Comparison of ENCODE assay signal across 11 cellular contexts in genomic region chr7:47724335-47724982, GRCh38.
DNase-seq lines count a peak whose midpoint lies in the region; ATAC-seq lines count a peak whose summit lies in the region.
"Had no signal": no experiment of that assay in that cellular context is flagged by ENCODE, and none has a peak within 500 bp of the region (broad histone marks: within the 10 kb centered on the region; RNA-seq: fewer than 3 reads in every experiment).

No MANE protein-coding gene starts in this region.

- H3K27me3 Mint-ChIP-seq in activated T-helper 1 cell treated with anti-CD3 and anti-CD28 coated beads, Interleukin-12 subunit alpha, Interleukin-12 subunit beta, Interleukin-2, Interleukin-4 antibody, amounts not matched to agents 30 ng/mL and 10 ng/mL and 1 ng/mL, durations not matched to agents 14 hours and 24 hours and 36 hours (ENCODE audit: insufficient read depth) = peaks cover 2% of the 10 kb centered on the region

- H3K9me3 Mint-ChIP-seq in activated T-helper 1 cell treated with anti-CD3 and anti-CD28 coated beads, Interleukin-12 subunit alpha, Interleukin-12 subunit beta, Interleukin-2, Interleukin-4 antibody, amounts not matched to agents 30 ng/mL and 10 ng/mL and 1 ng/mL, durations not matched to agents 14 hours and 24 hours and 36 hours = no peaks in the 10 kb centered on the region

- no peak overlapping the region for H3K4me3 Mint-ChIP-seq in activated T-helper 1 cell treated with anti-CD3 and anti-CD28 coated beads, Interleukin-12 subunit alpha, Interleukin-12 subunit beta, Interleukin-2, Interleukin-4 antibody, amounts not matched to agents 30 ng/mL and 10 ng/mL and 1 ng/mL, durations not matched to agents 14 hours and 24 hours and 36 hours

- DNase-seq in AG20443 (ENCODE audit: low spot score) = peak; percentile 73
- peak; percentile 47 for DNase-seq in HS-5 (ENCODE audit: low read depth)
- DNase-seq in amniotic epithelial cell (ENCODE audit: low read depth) = peak; percentile 62
- DNase-seq in left lobe of liver (ENCODE audit: low spot score) = peak; percentile 27
- DNase-seq in activated T-helper 1 cell treated with anti-CD3 and anti-CD28 coated beads, Interleukin-12 subunit alpha, Interleukin-12 subunit beta, Interleukin-2, Interleukin-4 antibody, amounts not matched to agents 30 ng/mL and 10 ng/mL and 1 ng/mL, durations not matched to agents 14 hours and 24 hours and 36 hours (ENCODE audit: low spot score) = no peak
- no peak for DNase-seq in stimulated activated CD4-positive, alpha-beta T cell treated with anti-CD3 and anti-CD28 coated beads, Interleukin-2, amount 100 ng/mL, for 24 hours
- DNase-seq in NCI-H526 (lab: John Stamatoyannopoulos, UW) = no peak
- no peak for DNase-seq in posterior vena cava (ENCODE audit: low spot score)
- DNase-seq: cortex of kidney, lower lobe of right lung, WERI-Rb-1 had no signal

- intact Hi-C loops in activated T-helper 1 cell treated with anti-CD3 and anti-CD28 coated beads, Interleukin-12 subunit alpha, Interleukin-12 subunit beta, Interleukin-2, Interleukin-4 antibody, amounts not matched to agents 30 ng/mL and 10 ng/mL and 1 ng/mL, durations not matched to agents 14 hours and 24 hours and 36 hours (cut with micrococcal nuclease) = no loop called here
- intact Hi-C loops in posterior vena cava (cut with DNase I) = no loop called here

- H3K36me3 Mint-ChIP-seq in activated T-helper 1 cell treated with anti-CD3 and anti-CD28 coated beads, Interleukin-12 subunit alpha, Interleukin-12 subunit beta, Interleukin-2, Interleukin-4 antibody, amounts not matched to agents 30 ng/mL and 10 ng/mL and 1 ng/mL, durations not matched to agents 14 hours and 24 hours and 36 hours (ENCODE audit: low read depth) = no peaks in the 10 kb centered on the region

- no peaks in the 10 kb centered on the region for H3K4me1 Mint-ChIP-seq in activated T-helper 1 cell treated with anti-CD3 and anti-CD28 coated beads, Interleukin-12 subunit alpha, Interleukin-12 subunit beta, Interleukin-2, Interleukin-4 antibody, amounts not matched to agents 30 ng/mL and 10 ng/mL and 1 ng/mL, durations not matched to agents 14 hours and 24 hours and 36 hours (ENCODE audit: low read depth)

- no peak overlapping the region for H3K27ac Mint-ChIP-seq in activated T-helper 1 cell treated with anti-CD3 and anti-CD28 coated beads, Interleukin-12 subunit alpha, Interleukin-12 subunit beta, Interleukin-2, Interleukin-4 antibody, amounts not matched to agents 30 ng/mL and 10 ng/mL and 1 ng/mL, durations not matched to agents 14 hours and 24 hours and 36 hours

- ATAC-seq in left lobe of liver = no peak

Comparison
In these comparisons a context has a peak if more than half of its experiments do, and no peak if none do; other contexts are left out.
1. DNase-seq: peak in AG20443 (single experiment), HS-5 (single experiment), amniotic epithelial cell (single experiment) and left lobe of liver (single experiment); none in activated T-helper 1 cell treated with anti-CD3 and anti-CD28 coated beads, Interleukin-12 subunit alpha, Interleukin-12 subunit beta, Interleukin-2, Interleukin-4 antibody, amounts not matched to agents 30 ng/mL and 10 ng/mL and 1 ng/mL, durations not matched to agents 14 hours and 24 hours and 36 hours (single experiment), stimulated activated CD4-positive, alpha-beta T cell treated with anti-CD3 and anti-CD28 coated beads, Interleukin-2, amount 100 ng/mL, for 24 hours (0 of 2), NCI-H526 (0 of 2) and posterior vena cava (single experiment).